21 cellular contexts compared by ENCODE assay signal in genomic region chr17:67136191-67137025, GRCh38.
"Had no signal": no experiment of that assay in that cellular context is flagged by ENCODE, and none has a peak within 500 bp of the region (broad histone marks: within the 10 kb centered on the region; RNA-seq: fewer than 3 reads in every experiment).

No MANE protein-coding gene starts in this region.

- DNase-seq: activated CD4-positive, alpha-beta T cell treated with anti-CD3 and anti-CD28 coated beads, Interleukin-2, amount 10 ng/mL, durations not matched to agents 24 days and 14 days; activated CD8-positive, alpha-beta memory T cell treated with anti-CD3 and anti-CD28 coated beads, Interleukin-2, amount 50 U/mL, for 4 hours; activated CD8-positive, alpha-beta T cell treated with anti-CD3 and anti-CD28 coated beads, Interleukin-2, amount 10 ng/mL, durations not matched to agents 7 days and 5 days; activated gamma-delta T cell treated with Interleukin-2 at 50 U/mL for 16 hours; activated naive CD8-positive, alpha-beta T cell treated with anti-CD3 and anti-CD28 coated beads, Interleukin-2, amount 10 ng/mL, durations not matched to agents 7 days and 5 days; aorta; hypothalamus; kidney glomerular epithelial cell; left ventricle myocardium superior; mucosa of descending colon; naive thymus-derived CD4-positive, alpha-beta T cell; stimulated activated CD4-positive, alpha-beta T cell treated with anti-CD3 and anti-CD28 coated beads, Interleukin-15, amount 100 ng/mL, for 24 hours; stimulated activated CD4-positive, alpha-beta T cell treated with anti-CD3 and anti-CD28 coated beads, Interleukin-4, amount 100 ng/mL, for 24 hours; stimulated activated naive CD4-positive, alpha-beta T cell treated with Interleukin-2 at 50 U/mL for 16 hours; T-helper 2 cell had no signal

- H3K4me3 ChIP-seq: mucosa of descending colon, right atrium auricular region, skin epidermis had no signal

- H3K27me3 ChIP-seq: right atrium auricular region had no signal

- H3K9me3 Mint-ChIP-seq: activated CD4-positive, alpha-beta T cell treated with anti-CD3 and anti-CD28 coated beads, Interleukin-2, amount 10 ng/mL, durations not matched to agents 24 days and 14 days; activated naive CD8-positive, alpha-beta T cell treated with anti-CD3 and anti-CD28 coated beads, Interleukin-2, amount 10 ng/mL, durations not matched to agents 7 days and 5 days; memory B cell; naive thymus-derived CD4-positive, alpha-beta T cell; type B pancreatic cell; WTC11 had no signal

- H3K9me3 ChIP-seq: mucosa of descending colon, right atrium auricular region had no signal

- H3K4me3 Mint-ChIP-seq: activated CD4-positive, alpha-beta T cell treated with anti-CD3 and anti-CD28 coated beads, Interleukin-2, amount 10 ng/mL, durations not matched to agents 24 days and 14 days; activated CD8-positive, alpha-beta T cell treated with anti-CD3 and anti-CD28 coated beads, Interleukin-2, amount 10 ng/mL, durations not matched to agents 7 days and 5 days; activated naive CD8-positive, alpha-beta T cell treated with anti-CD3 and anti-CD28 coated beads, Interleukin-2, amount 10 ng/mL, durations not matched to agents 7 days and 5 days; memory B cell; naive thymus-derived CD4-positive, alpha-beta T cell; type B pancreatic cell; WTC11 had no signal

- H3K27ac Mint-ChIP-seq: activated CD4-positive, alpha-beta T cell treated with anti-CD3 and anti-CD28 coated beads, Interleukin-2, amount 10 ng/mL, durations not matched to agents 24 days and 14 days; activated CD8-positive, alpha-beta T cell treated with anti-CD3 and anti-CD28 coated beads, Interleukin-2, amount 10 ng/mL, durations not matched to agents 7 days and 5 days; memory B cell; progenitor cell of endocrine pancreas; type B pancreatic cell; WTC11 had no signal

- ATAC-seq: activated CD8-positive, alpha-beta T cell treated with anti-CD3 and anti-CD28 coated beads, Interleukin-2, amount 10 ng/mL, durations not matched to agents 7 days and 5 days; left ventricle myocardium superior; mucosa of descending colon; naive thymus-derived CD4-positive, alpha-beta T cell; WTC11 had no signal

- H3K27me3 Mint-ChIP-seq: activated CD4-positive, alpha-beta T cell treated with anti-CD3 and anti-CD28 coated beads, Interleukin-2, amount 10 ng/mL, durations not matched to agents 24 days and 14 days; activated naive CD8-positive, alpha-beta T cell treated with anti-CD3 and anti-CD28 coated beads, Interleukin-2, amount 10 ng/mL, durations not matched to agents 7 days and 5 days; memory B cell; naive thymus-derived CD4-positive, alpha-beta T cell; progenitor cell of endocrine pancreas; type B pancreatic cell had no signal

- H3K27ac ChIP-seq: right atrium auricular region, skin epidermis had no signal
